Comparison of ENCODE assay signal across 23 cellular contexts in the genomic region with DNA sequence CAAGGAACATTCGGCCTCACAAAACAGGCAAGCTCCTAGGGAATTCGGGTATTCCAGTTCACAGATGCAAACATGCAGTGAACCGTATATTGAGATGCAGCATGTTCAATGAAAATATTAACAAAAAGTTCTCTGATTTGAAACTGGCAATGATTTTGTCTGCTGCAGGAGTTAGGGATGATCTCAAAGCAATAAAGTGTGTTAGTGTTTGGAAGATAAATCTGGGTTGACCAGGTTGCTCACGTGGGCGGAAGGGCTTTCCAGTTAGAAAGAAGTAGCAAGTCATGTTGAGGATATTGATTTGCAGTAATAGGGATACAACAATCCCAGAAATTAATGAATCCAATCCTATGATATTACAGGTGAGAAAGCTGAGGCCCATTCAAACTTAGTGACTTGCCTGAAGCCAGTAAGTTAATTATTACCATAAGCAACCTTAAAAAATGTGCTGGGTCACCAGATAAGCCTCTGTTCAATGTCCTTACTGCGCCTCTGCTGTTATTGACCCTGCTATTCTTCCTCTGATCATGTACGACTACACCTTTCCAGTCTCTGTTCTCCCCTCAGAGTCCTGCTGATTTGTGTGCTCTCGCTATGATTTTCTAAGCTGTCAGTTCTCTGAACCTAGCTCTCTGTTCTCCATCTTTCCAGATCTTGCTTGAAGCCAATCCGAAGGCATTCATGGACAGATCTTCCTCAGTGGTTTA.
DNase-seq lines count a peak whose midpoint lies in the region; ATAC-seq, FAIRE-seq and TF ChIP-seq lines count a peak whose summit lies in the region.
"Had no signal": no experiment of that assay in that cellular context is flagged by ENCODE, and none has a peak within 500 bp of the region (broad histone marks: within the 10 kb centered on the region; RNA-seq: fewer than 3 reads in every experiment).

No MANE protein-coding gene starts in this region.

- peak; percentile 100 for ATAC-seq in HepG2
- ATAC-seq: GM23338, HCT116 had no signal

- in situ Hi-C loops in HepG2 (cut with HindIII; ENCODE audit: extremely low pct_ligation_motif_present, low pct_unique_long_range_greater_than_20kb) (no loop called here), mammary epithelial cell (cut with MboI; ENCODE audit: low sequenced_read_pairs in 2 of 2) (no loop called here)

- CTCF ChIA-PET in HepG2 (lab: Yijun Ruan, JAX; ENCODE audit: low intra/inter-chr PET ratio, low total read pairs): no interaction called here
- CTCF ChIA-PET in mammary epithelial cell (lab: Charles Lee; ENCODE audit: low non-redundant PET): interaction anchor here (0.6 kb wide), 1 partner anchor 28 kb away, joined by 3 read pairs; no protein-coding TSS in a partner anchor

- H3K36me3 ChIP-seq in HepG2 (replicated peaks in 1 of 2; ENCODE audit: control insufficient read depth in 1 of 2, insufficient read depth in 2 of 2, low read length in 2 of 2) (no peaks in the 10 kb centered on the region), mammary epithelial cell (ENCODE audit: insufficient read depth, low read length) (no peaks in the 10 kb centered on the region)

- DNase-seq in DMS53 treated with DMSO at 0.1 percent for 48 hours (lab: John Stamatoyannopoulos, UW; ENCODE audit: unreplicated experiment) (peak; percentile 38), SW480 (ENCODE audit: low spot score) (peak; percentile 0), HepG2 (ENCODE audit: low spot score) (peak; percentile 61), renal cortical epithelial cell (ENCODE audit: low read depth) (peak; percentile 42), DMS153 treated with DMSO at 0.1 percent for 48 hours (lab: John Stamatoyannopoulos, UW; ENCODE audit: unreplicated experiment) (no peak), mammary epithelial cell (no peak), cerebellum (ENCODE audit: low spot score) (no peak), NCI-H526 treated with DMSO at 0.1 percent for 48 hours (lab: John Stamatoyannopoulos, UW) (no peak)
- DNase-seq: CD4-positive, alpha-beta T cell; DMS153; KBM-7; NCI-H1105; NCI-H1694 treated with DMSO at 0.1 percent for 48 hours; NCI-H2107; NCI-H510A; NCI-H82; PC-9 had no signal

- peak overlapping the region; percentile 81 for H2AFZ ChIP-seq in HepG2 (ENCODE audit: low read length)
- H2AFZ ChIP-seq in mammary epithelial cell (ENCODE audit: low read depth, low read length): no peak overlapping the region
- H2AFZ ChIP-seq: GM23338, PC-9 had no signal

- H4K20me1 ChIP-seq in HepG2 (ENCODE audit: insufficient read depth, low read length): no peaks in the 10 kb centered on the region
- H4K20me1 ChIP-seq in mammary epithelial cell (ENCODE audit: insufficient read depth, low read length): no peaks in the 10 kb centered on the region

- dilution Hi-C loops in mammary epithelial cell (cut with HindIII; ENCODE audit: low sequenced_read_pairs): no loop called here

- TF ChIP-seq RAD21 in HepG2 (CRISPR knock-in tag; IDR thresholded peaks at IDR 0.05): no peak

- no peak overlapping the region for H3K27ac ChIP-seq in HepG2 (ENCODE audit: extremely low read length, insufficient read depth, low read length)
- H3K27ac ChIP-seq in mammary epithelial cell (ENCODE audit: insufficient read depth, low read depth, low read length): no peak overlapping the region
- H3K27ac ChIP-seq: PC-9, RWPE1 had no signal

- no peaks in the 10 kb centered on the region for H3K27me3 ChIP-seq in HepG2 (ENCODE audit: control insufficient read depth in 1 of 2, insufficient read depth in 2 of 2, low read length in 2 of 2)
- H3K27me3 ChIP-seq in mammary epithelial cell (ENCODE audit: insufficient read depth, low read length): no peaks in the 10 kb centered on the region

- POLR2A ChIA-PET in HepG2 (lab: Yijun Ruan, JAX): no interaction called here

- no peak for TF ChIP-seq CTCF in HepG2 (CRISPR knock-in tag; IDR thresholded peaks at IDR 0.05)
- TF ChIP-seq CTCF in mammary epithelial cell (conservative IDR thresholded peaks at IDR 0.05 in 1 of 2, IDR thresholded peaks at IDR 0.05 in 1 of 2; ENCODE audit: extremely low read depth in 1 of 2, insufficient read depth in 1 of 2, low read depth in 1 of 2, low read length in 2 of 2): no peak

- no peak for TF ChIP-seq POLR2A in HepG2 (IDR thresholded peaks at IDR 0.05; ENCODE audit: insufficient read depth in 1 of 2, low read depth in 2 of 2, low read length in 2 of 2)

- H3K9ac ChIP-seq in HepG2 (ENCODE audit: insufficient read depth, low read depth, low read length) (no peak overlapping the region), mammary epithelial cell (ENCODE audit: insufficient read depth, low read length) (no peak overlapping the region)

- no peak for TF ChIP-seq EP300 in HepG2 (IDR thresholded peaks at IDR 0.05; ENCODE audit: low read depth in 2 of 2, low read length in 2 of 2)
- no peak for TF ChIP-seq EP300 in HepG2 (CRISPR knock-in tag; IDR thresholded peaks at IDR 0.05; ENCODE audit: borderline replicate concordance)

- no peaks in the 10 kb centered on the region for H3K79me2 ChIP-seq in HepG2 (ENCODE audit: insufficient read depth, low read length)
- no peaks in the 10 kb centered on the region for H3K79me2 ChIP-seq in mammary epithelial cell (ENCODE audit: insufficient read depth, low read length)

- H3K9me3 ChIP-seq in HepG2 (ENCODE audit: low read length) (no peaks in the 10 kb centered on the region), mammary epithelial cell (replicated peaks; ENCODE audit: insufficient read depth, low read length) (no peaks in the 10 kb centered on the region)

- 23% methylated on average over 9 of the region's 9 CpGs for WGBS in HepG2 (ENCODE audit: low lambda C conversion rate)
- WGBS in mammary epithelial cell (ENCODE audit: low coverage, missing lambda C conversion rate): 84% methylated on average over 9 of the region's 9 CpGs

- H3K4me2 ChIP-seq in HepG2 (ENCODE audit: low read depth, low read length) (peak overlapping the region; percentile 63), mammary epithelial cell (ENCODE audit: insufficient read depth, low read depth, low read length) (no peak overlapping the region)
- H3K4me2 ChIP-seq: GM23338, PC-9 had no signal

- BruUV-seq in HepG2 (replicated peaks; lab: Mats Ljungman, UMichigan) (no TSS peak), mammary epithelial cell (replicated peaks; lab: Mats Ljungman, UMichigan) (no TSS peak)

- H3K4me1 ChIP-seq in HepG2 (ENCODE audit: insufficient read depth, low read length): peaks cover 13% of the 10 kb centered on the region
- H3K4me1 ChIP-seq in mammary epithelial cell (ENCODE audit: insufficient read depth, low read length): no peaks in the 10 kb centered on the region

- H3K4me3 ChIP-seq in HepG2 (replicated peaks in 1 of 3; ENCODE audit: insufficient read depth in 1 of 3, low read depth in 2 of 3, low read length in 3 of 3) (no peak overlapping the region; a peak in 1 of 6 replicates), mammary epithelial cell (replicated peaks in 1 of 3; ENCODE audit: insufficient read depth in 1 of 3, low read depth in 2 of 3, low read length in 3 of 3) (no peak overlapping the region)
- H3K4me3 ChIP-seq: GM23338, PC-9 had no signal

- peak; percentile 52 for FAIRE-seq in HepG2 (lab: Jason Lieb, UNC)
- FAIRE-seq: A204.1, GM12892, GM18507 had no signal

- intact Hi-C loops in HepG2 (cut with micrococcal nuclease; ENCODE audit: unreplicated experiment) (loop anchor here (5.0 kb wide), 1 partner anchor 43 kb away; no protein-coding TSS in a partner anchor), mammary epithelial cell (cut with micrococcal nuclease) (no loop called here)

TF ChIP-seq in HepG2, 621 proteins besides CTCF, POLR2A, EP300 and RAD21 (continues in another document):
- TF ChIP-seq CHCHD3 (CRISPR knock-in tag; IDR thresholded peaks at IDR 0.05): no peak
- no peak for TF ChIP-seq SOX6 (IDR thresholded peaks at IDR 0.05)
- peak; percentile 23; the same call in 1 of the 2 replicates for TF ChIP-seq SOX6 (CRISPR knock-in tag; IDR thresholded peaks at IDR 0.05)
- TF ChIP-seq NFE2L2 (IDR thresholded peaks at IDR 0.05; ENCODE audit: low read length): peak; percentile 53; the same call in 1 of the 2 replicates
- TF ChIP-seq, protein P1, sequence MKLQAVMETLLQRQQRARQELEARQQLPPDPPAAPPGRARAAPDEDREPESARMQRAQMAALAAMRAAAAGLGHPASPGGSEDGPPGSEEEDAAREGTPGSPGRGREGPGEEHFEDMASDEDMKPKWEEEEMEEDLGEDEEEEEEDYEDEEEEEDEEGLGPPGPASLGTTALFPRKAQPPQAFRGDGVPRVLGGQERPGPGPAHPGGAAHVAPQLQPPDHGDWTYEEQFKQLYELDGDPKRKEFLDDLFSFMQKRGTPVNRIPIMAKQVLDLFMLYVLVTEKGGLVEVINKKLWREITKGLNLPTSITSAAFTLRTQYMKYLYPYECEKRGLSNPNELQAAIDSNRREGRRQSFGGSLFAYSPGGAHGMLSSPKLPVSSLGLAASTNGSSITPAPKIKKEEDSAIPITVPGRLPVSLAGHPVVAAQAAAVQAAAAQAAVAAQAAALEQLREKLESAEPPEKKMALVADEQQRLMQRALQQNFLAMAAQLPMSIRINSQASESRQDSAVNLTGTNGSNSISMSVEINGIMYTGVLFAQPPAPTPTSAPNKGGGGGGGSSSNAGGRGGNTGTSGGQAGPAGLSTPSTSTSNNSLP (IDR thresholded peaks at IDR 0.05; ENCODE audit: low read depth, low read length): 0 out of 2 replicates have a peak, but pooled peaks have one; percentile 38
- TF ChIP-seq, protein P2, sequence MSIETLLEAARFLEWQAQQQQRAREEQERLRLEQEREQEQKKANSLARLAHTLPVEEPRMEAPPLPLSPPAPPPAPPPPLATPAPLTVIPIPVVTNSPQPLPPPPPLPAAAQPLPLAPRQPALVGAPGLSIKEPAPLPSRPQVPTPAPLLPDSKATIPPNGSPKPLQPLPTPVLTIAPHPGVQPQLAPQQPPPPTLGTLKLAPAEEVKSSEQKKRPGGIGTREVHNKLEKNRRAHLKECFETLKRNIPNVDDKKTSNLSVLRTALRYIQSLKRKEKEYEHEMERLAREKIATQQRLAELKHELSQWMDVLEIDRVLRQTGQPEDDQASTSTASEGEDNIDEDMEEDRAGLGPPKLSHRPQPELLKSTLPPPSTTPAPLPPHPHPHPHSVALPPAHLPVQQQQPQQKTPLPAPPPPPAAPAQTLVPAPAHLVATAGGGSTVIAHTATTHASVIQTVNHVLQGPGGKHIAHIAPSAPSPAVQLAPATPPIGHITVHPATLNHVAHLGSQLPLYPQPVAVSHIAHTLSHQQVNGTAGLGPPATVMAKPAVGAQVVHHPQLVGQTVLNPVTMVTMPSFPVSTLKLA (IDR thresholded peaks at IDR 0.05): no peak
- TF ChIP-seq, protein P3, sequence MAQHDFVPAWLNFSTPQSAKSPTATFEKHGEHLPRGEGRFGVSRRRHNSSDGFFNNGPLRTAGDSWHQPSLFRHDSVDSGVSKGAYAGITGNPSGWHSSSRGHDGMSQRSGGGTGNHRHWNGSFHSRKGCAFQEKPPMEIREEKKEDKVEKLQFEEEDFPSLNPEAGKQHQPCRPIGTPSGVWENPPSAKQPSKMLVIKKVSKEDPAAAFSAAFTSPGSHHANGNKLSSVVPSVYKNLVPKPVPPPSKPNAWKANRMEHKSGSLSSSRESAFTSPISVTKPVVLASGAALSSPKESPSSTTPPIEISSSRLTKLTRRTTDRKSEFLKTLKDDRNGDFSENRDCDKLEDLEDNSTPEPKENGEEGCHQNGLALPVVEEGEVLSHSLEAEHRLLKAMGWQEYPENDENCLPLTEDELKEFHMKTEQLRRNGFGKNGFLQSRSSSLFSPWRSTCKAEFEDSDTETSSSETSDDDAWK (CRISPR knock-in tag; IDR thresholded peaks at IDR 0.05): no peak

Comparison
In these comparisons a context has a peak if more than half of its experiments do, and no peak if none do; other contexts are left out.
1. DNase-seq: peak in DMS53 treated with DMSO at 0.1 percent for 48 hours (single experiment), SW480 (single experiment), HepG2 (single experiment) and renal cortical epithelial cell (single experiment); none in DMS153 treated with DMSO at 0.1 percent for 48 hours (single experiment), mammary epithelial cell (single experiment), cerebellum (single experiment) and NCI-H526 treated with DMSO at 0.1 percent for 48 hours (single experiment).